Comparison of ENCODE assay signal across 20 cellular contexts in the genomic region with DNA sequence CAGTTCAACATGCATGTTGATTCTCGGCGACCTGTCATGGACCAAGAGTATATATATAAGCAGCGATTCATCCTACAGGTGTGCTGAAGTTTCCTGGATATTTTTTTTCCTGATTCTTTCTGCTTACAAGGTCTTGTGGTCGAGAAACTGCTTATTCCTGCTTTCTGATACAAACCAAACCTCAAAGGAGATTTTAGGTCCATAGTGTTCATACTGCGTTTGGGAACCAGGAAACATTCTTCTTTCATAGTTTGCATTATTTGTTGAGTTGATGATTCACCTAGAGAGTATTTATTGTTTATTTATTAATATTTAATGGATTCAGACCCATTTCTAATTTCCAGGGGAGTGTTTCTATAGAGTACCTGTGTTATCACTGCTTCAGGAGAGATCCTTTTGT.
DNase-seq lines count a peak whose midpoint lies in the region; ATAC-seq and TF ChIP-seq lines count a peak whose summit lies in the region.
"Had no signal": no experiment of that assay in that cellular context is flagged by ENCODE, and none has a peak within 500 bp of the region (broad histone marks: within the 10 kb centered on the region; RNA-seq: fewer than 3 reads in every experiment).

No MANE protein-coding gene starts in this region.

- DNase-seq in Calu3, result no peak
- peak; percentile 12 for DNase-seq in kidney tubule cell (ENCODE audit: low spot score)
- no peak for DNase-seq in type B pancreatic cell (ENCODE audit: extremely low spot score, unreplicated experiment)
- no peak for DNase-seq in activated T-cell treated with anti-CD3 and anti-CD28 coated beads, Interleukin-2, amount 50 U/mL, for 4 hours
- DNase-seq: 8988T; AML-193; Caco-2; CD4-positive, alpha-beta T cell; CD8-positive, alpha-beta T cell; DMS 273 treated with DMSO at 0.1 percent for 48 hours; DMS153; DMS53; DMS79; DND-41; EL; GDM1 had no signal

- TF ChIP-seq CTCF in Calu3 (IDR thresholded peaks at IDR 0.05; ENCODE audit: unreplicated experiment) (no peak), type B pancreatic cell (conservative IDR thresholded peaks at IDR 0.05) (no peak)

- H3K27ac Mint-ChIP-seq in Calu3 (ENCODE audit: unreplicated experiment), result peak overlapping the region; percentile 47
- peak overlapping the region; percentile 43 for H3K27ac Mint-ChIP-seq in type B pancreatic cell
- H3K27ac Mint-ChIP-seq: B cell; CD4-positive, alpha-beta T cell; CD8-positive, alpha-beta T cell had no signal

- H3K9me3 Mint-ChIP-seq in Calu3 (ENCODE audit: low read depth, unreplicated experiment) (no peaks in the 10 kb centered on the region), type B pancreatic cell (no peaks in the 10 kb centered on the region)
- no peaks in the 10 kb centered on the region for H3K9me3 Mint-ChIP-seq in activated T-cell treated with anti-CD3 and anti-CD28 coated beads, Interleukin-2, amount 50 U/mL, for 4 hours
- H3K9me3 Mint-ChIP-seq: CD4-positive, alpha-beta T cell; CD8-positive, alpha-beta T cell had no signal

- intact Hi-C loops in Calu3 (cut with micrococcal nuclease; ENCODE audit: unreplicated experiment), result no loop called here

- TF ChIP-seq POLR2A in GM18505 (IDR thresholded peaks at IDR 0.05; ENCODE audit: borderline replicate concordance, extremely low read depth, insufficient read depth, insufficient read length), result no peak

- H3K36me3 Mint-ChIP-seq in Calu3 (ENCODE audit: insufficient read depth, unreplicated experiment) (no peaks in the 10 kb centered on the region), type B pancreatic cell (no peaks in the 10 kb centered on the region)
- no peaks in the 10 kb centered on the region for H3K36me3 Mint-ChIP-seq in activated T-cell treated with anti-CD3 and anti-CD28 coated beads, Interleukin-2, amount 50 U/mL, for 4 hours (ENCODE audit: insufficient read depth)
- H3K36me3 Mint-ChIP-seq: CD8-positive, alpha-beta T cell had no signal

- H3K4me1 Mint-ChIP-seq in Calu3 (ENCODE audit: low read depth, unreplicated experiment), result peaks cover 38% of the 10 kb centered on the region
- no peaks in the 10 kb centered on the region for H3K4me1 Mint-ChIP-seq in type B pancreatic cell (ENCODE audit: unreplicated experiment)
- no peaks in the 10 kb centered on the region for H3K4me1 Mint-ChIP-seq in activated T-cell treated with anti-CD3 and anti-CD28 coated beads, Interleukin-2, amount 50 U/mL, for 4 hours (ENCODE audit: low read depth)
- H3K4me1 Mint-ChIP-seq: B cell had no signal

- no TSS peak for BruUV-seq in Calu3 (replicated peaks; lab: Mats Ljungman, UMichigan)

- H3K27me3 Mint-ChIP-seq in Calu3 (ENCODE audit: unreplicated experiment) (no peaks in the 10 kb centered on the region), type B pancreatic cell (peaks cover 14% of the 10 kb centered on the region)
- peaks cover 5% of the 10 kb centered on the region for H3K27me3 Mint-ChIP-seq in activated T-cell treated with anti-CD3 and anti-CD28 coated beads, Interleukin-2, amount 50 U/mL, for 4 hours (ENCODE audit: low read depth)

- H3K4me3 Mint-ChIP-seq in Calu3 (ENCODE audit: low read depth, unreplicated experiment) (no peak overlapping the region), type B pancreatic cell (no peak overlapping the region)
- H3K4me3 Mint-ChIP-seq in activated T-cell treated with anti-CD3 and anti-CD28 coated beads, Interleukin-2, amount 50 U/mL, for 4 hours, result no peak overlapping the region
- H3K4me3 Mint-ChIP-seq: B cell; CD4-positive, alpha-beta T cell; CD8-positive, alpha-beta T cell had no signal

- ATAC-seq in GM18505 (IDR thresholded peaks at IDR 0.05; ENCODE audit: unreplicated experiment), result no peak
- ATAC-seq in GM18870 (IDR thresholded peaks at IDR 0.05; ENCODE audit: unreplicated experiment), result no peak
- ATAC-seq in activated T-cell treated with anti-CD3 and anti-CD28 coated beads, Interleukin-2, amount 50 U/mL, for 4 hours, result no peak
- ATAC-seq: CD8-positive, alpha-beta T cell; GM12878 had no signal

- CTCF ChIA-PET in Calu3 (lab: Charles Lee), result no interaction called here
